Comparison of ENCODE assay signal across 11 cellular contexts in the genomic region with DNA sequence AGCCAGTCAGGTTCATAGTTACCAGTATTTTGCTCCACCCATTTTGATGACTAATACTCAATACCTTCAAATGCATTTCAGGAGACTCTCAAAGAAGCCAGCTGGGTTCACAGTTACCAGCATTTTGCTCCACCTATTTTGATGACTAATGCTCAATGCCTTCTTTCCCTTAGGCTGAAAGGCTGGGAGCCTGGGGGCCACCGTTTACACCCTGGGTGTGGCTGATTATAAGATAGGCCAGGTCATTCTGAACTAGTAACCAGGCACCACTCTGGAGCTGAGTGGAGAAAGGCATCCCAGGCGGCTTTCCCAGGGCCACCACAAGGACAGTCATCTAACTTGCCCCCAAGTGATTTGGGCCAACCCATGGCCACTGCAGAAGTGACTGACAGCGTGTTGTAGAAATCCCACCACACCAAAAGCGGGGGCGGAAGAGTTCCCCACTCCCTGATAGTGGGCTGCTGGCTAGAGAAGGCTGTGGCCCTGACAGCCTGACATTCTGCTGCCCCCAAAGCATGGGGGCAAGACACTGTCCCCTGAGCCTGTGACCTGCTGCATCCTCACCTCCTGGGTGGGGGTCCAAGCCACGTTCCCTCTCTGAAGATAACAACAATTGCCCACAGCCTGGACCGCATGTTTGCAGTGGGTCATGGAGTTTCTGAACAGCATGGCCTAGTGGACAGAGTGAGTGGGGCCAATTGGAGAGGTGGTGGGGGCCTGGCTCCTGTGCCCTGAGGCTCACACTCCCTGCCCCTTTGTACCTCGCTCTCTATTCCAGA. TPM values are rescaled to one million over a fixed set of nuclear protein-coding genes. Genes with fewer than 3 reads are reported as not detected.
DNase-seq lines count a peak whose midpoint lies in the region; ATAC-seq, FAIRE-seq and TF ChIP-seq lines count a peak whose summit lies in the region.
"Had no signal": no experiment of that assay in that cellular context is flagged by ENCODE, and none has a peak within 500 bp of the region (broad histone marks: within the 10 kb centered on the region; RNA-seq: fewer than 3 reads in every experiment).

No MANE protein-coding gene starts in this region.

- no peak overlapping the region for H3K4me2 ChIP-seq in HepG2 (ENCODE audit: low read depth, low read length)

- no peak overlapping the region for H3K4me3 ChIP-seq in bronchial epithelial cell (ENCODE audit: low read depth, low read length)
- H3K4me3 ChIP-seq in HepG2 (replicated peaks in 1 of 3; ENCODE audit: insufficient read depth in 1 of 3, low read depth in 2 of 3, low read length in 3 of 3): no peak overlapping the region

- no peak overlapping the region for H3K27ac ChIP-seq in HepG2 (ENCODE audit: extremely low read length, insufficient read depth, low read length)

- WGBS in HepG2 (ENCODE audit: low lambda C conversion rate): 53% methylated on average over 2 of the region's 8 CpGs

- no peaks in the 10 kb centered on the region for H3K36me3 ChIP-seq in bronchial epithelial cell (ENCODE audit: control insufficient read depth, insufficient read depth, low read length)
- H3K36me3 ChIP-seq in HepG2 (replicated peaks in 1 of 2; ENCODE audit: control insufficient read depth in 1 of 2, insufficient read depth in 2 of 2, low read length in 2 of 2): no peaks in the 10 kb centered on the region

- TF ChIP-seq CTCF in bronchial epithelial cell (IDR thresholded peaks at IDR 0.05; ENCODE audit: insufficient read depth, low read length, severe bottlenecking) (no peak), HepG2 (CRISPR knock-in tag; IDR thresholded peaks at IDR 0.05) (no peak)

- H3K9me3 ChIP-seq in HepG2 (ENCODE audit: low read length): no peaks in the 10 kb centered on the region

- POLR2A ChIA-PET in HepG2 (lab: Yijun Ruan, JAX): no interaction called here

- TF ChIP-seq POLR2A in HepG2 (IDR thresholded peaks at IDR 0.05; ENCODE audit: insufficient read depth in 1 of 2, low read depth in 2 of 2, low read length in 2 of 2): no peak

- no peak overlapping the region for H3K9ac ChIP-seq in HepG2 (ENCODE audit: insufficient read depth, low read depth, low read length)

- peak; percentile 84 for TF ChIP-seq EP300 in Ishikawa (IDR thresholded peaks at IDR 0.05; ENCODE audit: borderline replicate concordance)
- no peak for TF ChIP-seq EP300 in HepG2 (IDR thresholded peaks at IDR 0.05; ENCODE audit: low read depth in 2 of 2, low read length in 2 of 2)
- TF ChIP-seq EP300 in HepG2 (CRISPR knock-in tag; IDR thresholded peaks at IDR 0.05; ENCODE audit: borderline replicate concordance): no peak

- H3K79me2 ChIP-seq in HepG2 (ENCODE audit: insufficient read depth, low read length): no peaks in the 10 kb centered on the region

- CTCF ChIA-PET in HepG2 (lab: Yijun Ruan, JAX; ENCODE audit: low intra/inter-chr PET ratio, low total read pairs): no interaction called here

- no peaks in the 10 kb centered on the region for H4K20me1 ChIP-seq in HepG2 (ENCODE audit: insufficient read depth, low read length)

- peaks cover 28% of the 10 kb centered on the region for H3K4me1 ChIP-seq in HepG2 (ENCODE audit: insufficient read depth, low read length)

- in situ Hi-C loops in HepG2 (cut with HindIII; ENCODE audit: extremely low pct_ligation_motif_present, low pct_unique_long_range_greater_than_20kb): no loop called here

- peak; percentile 94 for DNase-seq in DMS53 treated with DMSO at 0.1 percent for 48 hours (lab: John Stamatoyannopoulos, UW; ENCODE audit: unreplicated experiment)
- DNase-seq in bronchial epithelial cell (ENCODE audit: low read depth): peak; percentile 99
- peak; percentile 80 for DNase-seq in HepG2 (ENCODE audit: low spot score)
- DNase-seq in middle frontal gyrus (ENCODE audit: extremely low spot score, low spot score): no peak
- DNase-seq in NCI-H524 (lab: John Stamatoyannopoulos, UW): no peak
- DNase-seq in activated T-cell treated with anti-CD3 and anti-CD28 coated beads for 4 hours: no peak

- H3K27me3 ChIP-seq in bronchial epithelial cell (ENCODE audit: control insufficient read depth, insufficient read depth, low read length): no peaks in the 10 kb centered on the region
- H3K27me3 ChIP-seq in HepG2 (ENCODE audit: control insufficient read depth in 1 of 2, insufficient read depth in 2 of 2, low read length in 2 of 2): no peaks in the 10 kb centered on the region; a peak in 1 of 5 replicates

- no peak overlapping the region for H2AFZ ChIP-seq in HepG2 (ENCODE audit: low read length)

- no peak for TF ChIP-seq RAD21 in Ishikawa (IDR thresholded peaks at IDR 0.05; ENCODE audit: low read depth)
- no peak for TF ChIP-seq RAD21 in HepG2 (CRISPR knock-in tag; IDR thresholded peaks at IDR 0.05)

- no peak for FAIRE-seq in bronchial epithelial cell (lab: Jason Lieb, UNC)
- no peak for FAIRE-seq in HepG2 (lab: Jason Lieb, UNC)
- FAIRE-seq: G401.6 had no signal

- intact Hi-C loops in HepG2 (cut with micrococcal nuclease; ENCODE audit: unreplicated experiment): no loop called here

- ATAC-seq in HepG2 (peak; percentile 22), HG02938 (IDR thresholded peaks at IDR 0.05; ENCODE audit: unreplicated experiment) (no peak)

- no TSS peak for BruUV-seq in HepG2 (replicated peaks; lab: Mats Ljungman, UMichigan)

TF ChIP-seq in Ishikawa, 13 proteins besides CTCF, POLR2A, EP300 and RAD21 (continues in another document):
- TF ChIP-seq ZBTB7A (IDR thresholded peaks at IDR 0.05; ENCODE audit: low read depth) (0 out of 2 replicates have a peak, but pooled peaks have one; percentile 43), MAX (IDR thresholded peaks at IDR 0.05) (no peak), NFIC (IDR thresholded peaks at IDR 0.05) (peak; percentile 31), TCF12 (IDR thresholded peaks at IDR 0.05; ENCODE audit: low read depth) (peak; percentile 85)

TF ChIP-seq in HepG2, 621 proteins besides CTCF, POLR2A, EP300 and RAD21 (continues in another document):
- TF ChIP-seq HBP1 (CRISPR knock-in tag; IDR thresholded peaks at IDR 0.05; ENCODE audit: low read depth): no peak

RNA-seq across cellular contexts. Expression of gene ZNF488, which starts 23.0 kb away (rescaled TPM):
- under 0.01 and 0.13 TPM in 2 replicates for total RNA-seq in bronchial epithelial cell
- total RNA-seq in HepG2 (2016; rRNA removed; fragmentation: Illumina TruSeq; extraction: Trizol): 0.13 and 0.17 TPM in 2 replicates
- not detected in 2 replicates for total RNA-seq in HepG2 (2016; cell fraction: cytosol; rRNA removed; fragmentation: Illumina TruSeq; extraction: Trizol; ENCODE audit: low read depth)
- total RNA-seq in HepG2 (2016; cell fraction: insoluble cytoplasmic fraction; rRNA removed; fragmentation: Illumina TruSeq; extraction: Trizol): 0.11 and 0.18 TPM in 2 replicates
- 0.09 and 0.10 TPM in 2 replicates for total RNA-seq in HepG2 (2016; cell fraction: membrane; rRNA removed; fragmentation: Illumina TruSeq; extraction: Trizol)
- 0.09 TPM in 2 replicates for total RNA-seq in HepG2 (2016; cell fraction: nucleus; rRNA removed; fragmentation: Illumina TruSeq; extraction: Trizol)
- polyA plus RNA-seq in HepG2 (2011; rRNA removed): 0.10 and 0.15 TPM in 2 replicates
- polyA plus RNA-seq in HepG2 (2011; cell fraction: cytosol; rRNA removed): 0.09 TPM in 2 replicates
- polyA plus RNA-seq in HepG2 (2011; cell fraction: nucleus; rRNA removed): 0.17 and 0.18 TPM in 2 replicates
- 0.13 and 0.17 TPM in 2 replicates for polyA plus RNA-seq in HepG2 (2012)
- not detected in 2 replicates for polyA plus RNA-seq in HepG2 (2016; cell fraction: cytosol; fragmentation: Illumina TruSeq; extraction: Trizol; ENCODE audit: low read depth)
- polyA plus RNA-seq in HepG2 (2016; cell fraction: insoluble cytoplasmic fraction; fragmentation: Illumina TruSeq; extraction: Trizol; ENCODE audit: low read depth): 0.22 and 0.45 TPM in 2 replicates
- 0.07 and 0.12 TPM in 2 replicates for polyA plus RNA-seq in HepG2 (2016; cell fraction: membrane; fragmentation: Illumina TruSeq; extraction: Trizol; ENCODE audit: low read depth)
- 0.21 TPM in 1 of 2 replicates, not detected in the other for polyA plus RNA-seq in HepG2 (2016; cell fraction: nucleus; fragmentation: Illumina TruSeq; extraction: Trizol; ENCODE audit: insufficient read depth, low read depth)
- polyA minus RNA-seq in HepG2 (2011; rRNA and poly(A)+ RNA removed; ENCODE audit: low replicate concordance): 0.34 and 2.9 TPM in 2 replicates
- polyA minus RNA-seq in HepG2 (2011; cell fraction: cytosol; rRNA and poly(A)+ RNA removed): not detected in 2 replicates
- polyA minus RNA-seq in HepG2 (2011; cell fraction: nucleus; rRNA and poly(A)+ RNA removed): 0.12 TPM in 1 of 2 replicates, not detected in the other

RNA-seq across cellular contexts. Expression of gene RBP3, which starts 58.9 kb away (rescaled TPM):
- total RNA-seq in bronchial epithelial cell (not detected in 2 replicates), HepG2 (2016; rRNA removed; fragmentation: Illumina TruSeq; extraction: Trizol) (not detected in 2 replicates)
- total RNA-seq in HepG2 (2016; cell fraction: cytosol; rRNA removed; fragmentation: Illumina TruSeq; extraction: Trizol; ENCODE audit: low read depth): not detected in 2 replicates
- not detected in 2 replicates for total RNA-seq in HepG2 (2016; cell fraction: insoluble cytoplasmic fraction; rRNA removed; fragmentation: Illumina TruSeq; extraction: Trizol)
- not detected in 2 replicates for total RNA-seq in HepG2 (2016; cell fraction: membrane; rRNA removed; fragmentation: Illumina TruSeq; extraction: Trizol)
- not detected in 2 replicates for total RNA-seq in HepG2 (2016; cell fraction: nucleus; rRNA removed; fragmentation: Illumina TruSeq; extraction: Trizol)
- polyA plus RNA-seq in HepG2 (2011; rRNA removed): not detected in 2 replicates
- not detected in 2 replicates for polyA plus RNA-seq in HepG2 (2011; cell fraction: cytosol; rRNA removed)
- polyA plus RNA-seq in HepG2 (2011; cell fraction: nucleus; rRNA removed): not detected in 2 replicates
- not detected in 2 replicates for polyA plus RNA-seq in HepG2 (2012)
- polyA plus RNA-seq in HepG2 (2016; cell fraction: cytosol; fragmentation: Illumina TruSeq; extraction: Trizol; ENCODE audit: low read depth): not detected in 2 replicates
- polyA plus RNA-seq in HepG2 (2016; cell fraction: insoluble cytoplasmic fraction; fragmentation: Illumina TruSeq; extraction: Trizol; ENCODE audit: low read depth): not detected in 2 replicates
- not detected in 2 replicates for polyA plus RNA-seq in HepG2 (2016; cell fraction: membrane; fragmentation: Illumina TruSeq; extraction: Trizol; ENCODE audit: low read depth)
- not detected in 2 replicates for polyA plus RNA-seq in HepG2 (2016; cell fraction: nucleus; fragmentation: Illumina TruSeq; extraction: Trizol; ENCODE audit: insufficient read depth, low read depth)
- 0.07 TPM in 1 of 2 replicates, not detected in the other for polyA minus RNA-seq in HepG2 (2011; rRNA and poly(A)+ RNA removed; ENCODE audit: low replicate concordance)
- polyA minus RNA-seq in HepG2 (2011; cell fraction: cytosol; rRNA and poly(A)+ RNA removed): not detected in 2 replicates
- not detected in 2 replicates for polyA minus RNA-seq in HepG2 (2011; cell fraction: nucleus; rRNA and poly(A)+ RNA removed)
- total RNA-seq: OCI-LY7 had no signal
- polyA plus RNA-seq: neural cell had no signal

Comparison
In these comparisons a context has a peak if more than half of its experiments do, and no peak if none do; other contexts are left out.
1. DNase-seq: peak in DMS53 treated with DMSO at 0.1 percent for 48 hours (single experiment), bronchial epithelial cell (single experiment) and HepG2 (single experiment); none in middle frontal gyrus (single experiment), NCI-H524 (0 of 2) and activated T-cell treated with anti-CD3 and anti-CD28 coated beads for 4 hours (single experiment).